1 cellular context compared by ENCODE assay signal in genomic region chr11:416051-416756, GRCh38.
TF ChIP-seq lines count a peak whose summit lies in the region.

No MANE protein-coding gene starts in this region.

TF ChIP-seq in HepG2, 621 proteins besides CTCF, POLR2A, EP300 and RAD21 (continues in another document):
- no peak for TF ChIP-seq SAP130 (CRISPR knock-in tag; IDR thresholded peaks at IDR 0.05; ENCODE audit: low read depth)
- TF ChIP-seq PRDM4 (CRISPR knock-in tag; IDR thresholded peaks at IDR 0.05; ENCODE audit: borderline replicate concordance) = no peak
- no peak for TF ChIP-seq ZNF597 (CRISPR knock-in tag; IDR thresholded peaks at IDR 0.05)
- peak; percentile 45; the same call in 1 of the 2 replicates for TF ChIP-seq MYC (CRISPR knock-in tag; IDR thresholded peaks at IDR 0.05; ENCODE audit: borderline replicate concordance)
- TF ChIP-seq FOXP4 (CRISPR knock-in tag; IDR thresholded peaks at IDR 0.05) = 0 out of 2 replicates have a peak, but pooled peaks have one; percentile 26
- peak; percentile 47; the same call in 1 of the 2 replicates for TF ChIP-seq ZFX (CRISPR knock-in tag; IDR thresholded peaks at IDR 0.05; ENCODE audit: low read depth)
- peak; percentile 27; the same call in 1 of the 2 replicates for TF ChIP-seq ZBTB33 (CRISPR knock-in tag; IDR thresholded peaks at IDR 0.05)
- no peak for TF ChIP-seq SALL1 (CRISPR knock-in tag; IDR thresholded peaks at IDR 0.05)
- TF ChIP-seq KAT7 (CRISPR knock-in tag; IDR thresholded peaks at IDR 0.05; ENCODE audit: borderline replicate concordance) = no peak
- no peak for TF ChIP-seq SPEN (CRISPR knock-in tag; IDR thresholded peaks at IDR 0.05; ENCODE audit: low read depth)
- TF ChIP-seq ZNF530 (CRISPR knock-in tag; IDR thresholded peaks at IDR 0.05; ENCODE audit: low read depth) = no peak
- TF ChIP-seq, protein P1, sequence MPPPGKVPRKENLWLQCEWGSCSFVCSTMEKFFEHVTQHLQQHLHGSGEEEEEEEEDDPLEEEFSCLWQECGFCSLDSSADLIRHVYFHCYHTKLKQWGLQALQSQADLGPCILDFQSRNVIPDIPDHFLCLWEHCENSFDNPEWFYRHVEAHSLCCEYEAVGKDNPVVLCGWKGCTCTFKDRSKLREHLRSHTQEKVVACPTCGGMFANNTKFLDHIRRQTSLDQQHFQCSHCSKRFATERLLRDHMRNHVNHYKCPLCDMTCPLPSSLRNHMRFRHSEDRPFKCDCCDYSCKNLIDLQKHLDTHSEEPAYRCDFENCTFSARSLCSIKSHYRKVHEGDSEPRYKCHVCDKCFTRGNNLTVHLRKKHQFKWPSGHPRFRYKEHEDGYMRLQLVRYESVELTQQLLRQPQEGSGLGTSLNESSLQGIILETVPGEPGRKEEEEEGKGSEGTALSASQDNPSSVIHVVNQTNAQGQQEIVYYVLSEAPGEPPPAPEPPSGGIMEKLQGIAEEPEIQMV (CRISPR knock-in tag; IDR thresholded peaks at IDR 0.05; ENCODE audit: low read depth) = 0 out of 2 replicates have a peak, but pooled peaks have one; percentile 54
- TF ChIP-seq, protein P2, sequence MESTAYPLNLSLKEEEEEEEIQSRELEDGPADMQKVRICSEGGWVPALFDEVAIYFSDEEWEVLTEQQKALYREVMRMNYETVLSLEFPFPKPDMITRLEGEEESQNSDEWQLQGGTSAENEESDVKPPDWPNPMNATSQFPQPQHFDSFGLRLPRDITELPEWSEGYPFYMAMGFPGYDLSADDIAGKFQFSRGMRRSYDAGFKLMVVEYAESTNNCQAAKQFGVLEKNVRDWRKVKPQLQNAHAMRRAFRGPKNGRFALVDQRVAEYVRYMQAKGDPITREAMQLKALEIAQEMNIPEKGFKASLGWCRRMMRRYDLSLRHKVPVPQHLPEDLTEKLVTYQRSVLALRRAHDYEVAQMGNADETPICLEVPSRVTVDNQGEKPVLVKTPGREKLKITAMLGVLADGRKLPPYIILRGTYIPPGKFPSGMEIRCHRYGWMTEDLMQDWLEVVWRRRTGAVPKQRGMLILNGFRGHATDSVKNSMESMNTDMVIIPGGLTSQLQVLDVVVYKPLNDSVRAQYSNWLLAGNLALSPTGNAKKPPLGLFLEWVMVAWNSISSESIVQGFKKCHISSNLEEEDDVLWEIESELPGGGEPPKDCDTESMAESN (CRISPR knock-in tag; conservative IDR thresholded peaks at IDR 0.05) = peak; percentile 44; the same call in 1 of the 2 replicates
- TF ChIP-seq BCL6 (CRISPR knock-in tag; IDR thresholded peaks at IDR 0.05) = peak; percentile 64; the same call in 1 of the 2 replicates
- TF ChIP-seq SUZ12 (IDR thresholded peaks at IDR 0.05; ENCODE audit: low read depth, low read length) = no peak
- TF ChIP-seq PAX8 (CRISPR knock-in tag; IDR thresholded peaks at IDR 0.05; ENCODE audit: borderline replicate concordance) = no peak
- TF ChIP-seq ZNF343 (CRISPR knock-in tag; IDR thresholded peaks at IDR 0.05) = no peak
- TF ChIP-seq ZNF781 (CRISPR knock-in tag; IDR thresholded peaks at IDR 0.05; ENCODE audit: borderline replicate concordance, not compliant biosample characterization) = no peak
- 0 out of 2 replicates have a peak, but pooled peaks have one; percentile 47 for TF ChIP-seq RBFOX2 (IDR thresholded peaks at IDR 0.05; ENCODE audit: low read depth, low read length)
- TF ChIP-seq ZBTB8A (CRISPR knock-in tag; IDR thresholded peaks at IDR 0.05; ENCODE audit: borderline replicate concordance, low read depth) = no peak
- TF ChIP-seq KLF9 (CRISPR knock-in tag; IDR thresholded peaks at IDR 0.05; ENCODE audit: low read depth) = no peak
- TF ChIP-seq, protein P3, sequence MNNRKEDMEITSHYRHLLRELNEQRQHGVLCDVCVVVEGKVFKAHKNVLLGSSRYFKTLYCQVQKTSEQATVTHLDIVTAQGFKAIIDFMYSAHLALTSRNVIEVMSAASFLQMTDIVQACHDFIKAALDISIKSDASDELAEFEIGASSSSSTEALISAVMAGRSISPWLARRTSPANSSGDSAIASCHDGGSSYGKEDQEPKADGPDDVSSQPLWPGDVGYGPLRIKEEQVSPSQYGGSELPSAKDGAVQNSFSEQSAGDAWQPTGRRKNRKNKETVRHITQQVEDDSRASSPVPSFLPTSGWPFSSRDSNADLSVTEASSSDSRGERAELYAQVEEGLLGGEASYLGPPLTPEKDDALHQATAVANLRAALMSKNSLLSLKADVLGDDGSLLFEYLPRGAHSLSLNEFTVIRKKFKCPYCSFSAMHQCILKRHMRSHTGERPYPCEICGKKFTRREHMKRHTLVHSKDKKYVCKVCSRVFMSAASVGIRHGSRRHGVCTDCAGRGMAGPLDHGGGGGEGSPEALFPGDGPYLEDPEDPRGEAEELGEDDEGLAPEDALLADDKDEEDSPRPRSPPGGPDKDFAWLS (CRISPR knock-in tag; IDR thresholded peaks at IDR 0.05; ENCODE audit: borderline replicate concordance) = no peak
- TF ChIP-seq ZNF589 (CRISPR knock-in tag; conservative IDR thresholded peaks at IDR 0.05) = no peak
- TF ChIP-seq ZNF639 (CRISPR knock-in tag; conservative IDR thresholded peaks at IDR 0.05) = no peak
- TF ChIP-seq MTA3 (CRISPR knock-in tag; IDR thresholded peaks at IDR 0.05) = no peak
- TF ChIP-seq MEIS2 (CRISPR knock-in tag; IDR thresholded peaks at IDR 0.05) = peak; percentile 50; the same call in 1 of the 2 replicates
- TF ChIP-seq GRHL1 (CRISPR knock-in tag; conservative IDR thresholded peaks at IDR 0.05) = no peak
- no peak for TF ChIP-seq MATR3 (CRISPR knock-in tag; IDR thresholded peaks at IDR 0.05)
- TF ChIP-seq, protein P4, sequence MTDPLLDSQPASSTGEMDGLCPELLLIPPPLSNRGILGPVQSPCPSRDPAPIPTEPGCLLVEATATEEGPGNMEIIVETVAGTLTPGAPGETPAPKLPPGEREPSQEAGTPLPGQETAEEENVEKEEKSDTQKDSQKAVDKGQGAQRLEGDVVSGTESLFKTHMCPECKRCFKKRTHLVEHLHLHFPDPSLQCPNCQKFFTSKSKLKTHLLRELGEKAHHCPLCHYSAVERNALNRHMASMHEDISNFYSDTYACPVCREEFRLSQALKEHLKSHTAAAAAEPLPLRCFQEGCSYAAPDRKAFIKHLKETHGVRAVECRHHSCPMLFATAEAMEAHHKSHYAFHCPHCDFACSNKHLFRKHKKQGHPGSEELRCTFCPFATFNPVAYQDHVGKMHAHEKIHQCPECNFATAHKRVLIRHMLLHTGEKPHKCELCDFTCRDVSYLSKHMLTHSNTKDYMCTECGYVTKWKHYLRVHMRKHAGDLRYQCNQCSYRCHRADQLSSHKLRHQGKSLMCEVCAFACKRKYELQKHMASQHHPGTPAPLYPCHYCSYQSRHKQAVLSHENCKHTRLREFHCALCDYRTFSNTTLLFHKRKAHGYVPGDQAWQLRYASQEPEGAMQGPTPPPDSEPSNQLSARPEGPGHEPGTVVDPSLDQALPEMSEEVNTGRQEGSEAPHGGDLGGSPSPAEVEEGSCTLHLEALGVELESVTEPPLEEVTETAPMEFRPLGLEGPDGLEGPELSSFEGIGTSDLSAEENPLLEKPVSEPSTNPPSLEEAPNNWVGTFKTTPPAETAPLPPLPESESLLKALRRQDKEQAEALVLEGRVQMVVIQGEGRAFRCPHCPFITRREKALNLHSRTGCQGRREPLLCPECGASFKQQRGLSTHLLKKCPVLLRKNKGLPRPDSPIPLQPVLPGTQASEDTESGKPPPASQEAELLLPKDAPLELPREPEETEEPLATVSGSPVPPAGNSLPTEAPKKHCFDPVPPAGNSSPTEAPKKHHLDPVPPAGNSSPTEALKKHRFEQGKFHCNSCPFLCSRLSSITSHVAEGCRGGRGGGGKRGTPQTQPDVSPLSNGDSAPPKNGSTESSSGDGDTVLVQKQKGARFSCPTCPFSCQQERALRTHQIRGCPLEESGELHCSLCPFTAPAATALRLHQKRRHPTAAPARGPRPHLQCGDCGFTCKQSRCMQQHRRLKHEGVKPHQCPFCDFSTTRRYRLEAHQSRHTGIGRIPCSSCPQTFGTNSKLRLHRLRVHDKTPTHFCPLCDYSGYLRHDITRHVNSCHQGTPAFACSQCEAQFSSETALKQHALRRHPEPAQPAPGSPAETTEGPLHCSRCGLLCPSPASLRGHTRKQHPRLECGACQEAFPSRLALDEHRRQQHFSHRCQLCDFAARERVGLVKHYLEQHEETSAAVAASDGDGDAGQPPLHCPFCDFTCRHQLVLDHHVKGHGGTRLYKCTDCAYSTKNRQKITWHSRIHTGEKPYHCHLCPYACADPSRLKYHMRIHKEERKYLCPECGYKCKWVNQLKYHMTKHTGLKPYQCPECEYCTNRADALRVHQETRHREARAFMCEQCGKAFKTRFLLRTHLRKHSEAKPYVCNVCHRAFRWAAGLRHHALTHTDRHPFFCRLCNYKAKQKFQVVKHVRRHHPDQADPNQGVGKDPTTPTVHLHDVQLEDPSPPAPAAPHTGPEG (CRISPR knock-in tag; IDR thresholded peaks at IDR 0.05) = peak; percentile 49; the same call in 1 of the 2 replicates
